In the genomic region with DNA sequence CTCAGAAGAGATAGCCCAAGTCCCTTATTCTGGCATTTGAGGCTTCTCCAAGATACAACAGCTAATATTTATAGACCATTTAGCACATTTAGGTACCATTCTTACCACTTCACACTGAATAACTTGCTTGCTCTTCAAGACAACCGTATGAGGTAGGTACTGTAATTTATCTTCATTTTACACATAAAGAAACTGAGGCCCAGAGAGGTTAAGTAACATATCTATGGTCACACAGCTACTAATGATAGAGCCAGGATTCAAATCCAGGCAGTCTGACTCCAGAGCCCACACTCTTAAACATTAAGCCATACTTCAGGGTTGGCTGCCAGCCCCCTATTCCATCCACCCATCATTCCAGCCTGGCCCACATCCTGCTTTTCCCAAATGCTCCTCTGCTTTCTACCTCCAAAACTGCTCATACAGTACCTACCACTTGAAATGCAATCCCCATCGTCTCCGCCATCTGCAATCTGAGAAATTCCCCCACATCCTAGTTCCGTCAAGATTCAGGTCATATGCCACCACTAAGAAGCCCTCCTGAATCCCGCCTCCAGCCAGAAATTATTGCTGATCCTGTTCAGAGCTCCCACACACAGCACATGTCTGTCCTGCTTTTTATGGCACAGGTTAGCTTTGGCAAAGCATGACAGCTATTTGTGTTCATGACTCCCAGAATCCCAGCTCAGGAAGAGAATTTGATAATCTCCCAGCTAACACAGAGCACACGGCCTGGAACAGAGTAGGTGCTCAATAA, we compare ENCODE assay signal across 1 cellular context.
TF ChIP-seq lines count a peak whose summit lies in the region.

No MANE protein-coding gene starts in this region.

TF ChIP-seq in A549, 52 proteins besides CTCF, POLR2A, EP300 and RAD21 (continued from another document):
- TF ChIP-seq, protein P1, sequence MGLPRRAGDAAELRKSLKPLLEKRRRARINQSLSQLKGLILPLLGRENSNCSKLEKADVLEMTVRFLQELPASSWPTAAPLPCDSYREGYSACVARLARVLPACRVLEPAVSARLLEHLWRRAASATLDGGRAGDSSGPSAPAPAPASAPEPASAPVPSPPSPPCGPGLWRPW (IDR thresholded peaks at IDR 0.05), result no peak
- TF ChIP-seq, protein P2, sequence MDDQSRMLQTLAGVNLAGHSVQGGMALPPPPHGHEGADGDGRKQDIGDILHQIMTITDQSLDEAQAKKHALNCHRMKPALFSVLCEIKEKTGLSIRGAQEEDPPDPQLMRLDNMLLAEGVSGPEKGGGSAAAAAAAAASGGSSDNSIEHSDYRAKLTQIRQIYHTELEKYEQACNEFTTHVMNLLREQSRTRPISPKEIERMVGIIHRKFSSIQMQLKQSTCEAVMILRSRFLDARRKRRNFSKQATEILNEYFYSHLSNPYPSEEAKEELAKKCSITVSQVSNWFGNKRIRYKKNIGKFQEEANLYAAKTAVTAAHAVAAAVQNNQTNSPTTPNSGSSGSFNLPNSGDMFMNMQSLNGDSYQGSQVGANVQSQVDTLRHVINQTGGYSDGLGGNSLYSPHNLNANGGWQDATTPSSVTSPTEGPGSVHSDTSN (IDR thresholded peaks at IDR 0.05), result no peak
- no peak for TF ChIP-seq POLR2AphosphoS2 (conservative IDR thresholded peaks at IDR 0.05; ENCODE audit: low read length)
- TF ChIP-seq TFCP2L1 (CRISPR knock-in tag; IDR thresholded peaks at IDR 0.05), result no peak
- no peak for TF ChIP-seq BCL3 (IDR thresholded peaks at IDR 0.05)
- no peak for TF ChIP-seq SMC3 (IDR thresholded peaks at IDR 0.05)
